ENCODE assay signal across 1 cellular context in the genomic region with DNA sequence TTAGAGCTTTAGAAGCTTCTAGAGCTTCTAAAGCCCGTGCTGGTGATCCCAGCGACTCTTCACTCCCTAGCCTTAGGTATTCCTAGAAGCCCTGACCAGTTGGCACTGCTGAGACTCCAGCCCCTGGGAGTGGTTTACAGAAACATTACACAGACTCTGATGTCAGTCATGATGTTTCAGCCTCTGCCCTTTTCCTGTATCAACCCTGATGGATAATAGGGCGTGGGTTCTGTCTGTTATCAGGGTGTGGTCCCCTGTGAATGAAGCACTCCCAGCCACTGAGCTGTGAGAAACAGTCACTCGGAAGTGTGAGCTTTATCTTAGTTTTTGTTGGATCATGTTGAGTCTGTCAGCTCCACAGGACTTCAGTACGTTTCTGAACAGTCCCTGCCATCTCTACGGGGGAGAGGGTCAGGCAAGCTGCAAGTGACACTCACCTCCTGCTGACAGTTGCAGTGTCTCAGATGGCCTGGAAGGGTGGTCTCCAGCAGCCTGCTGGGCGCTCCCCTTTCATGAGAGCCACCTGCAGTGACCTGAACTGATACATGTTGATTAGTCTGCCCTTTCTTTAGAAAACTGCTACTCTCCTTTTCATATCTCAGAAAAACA.
TF ChIP-seq lines count a peak whose summit lies in the region.

No MANE protein-coding gene starts in this region.

TF ChIP-seq in SK-N-SH treated with all-trans-retinoic acid at 6 μM for 48 hours, 23 proteins besides CTCF, POLR2A, EP300 and RAD21 (continued from another document):
- TF ChIP-seq, protein P1, sequence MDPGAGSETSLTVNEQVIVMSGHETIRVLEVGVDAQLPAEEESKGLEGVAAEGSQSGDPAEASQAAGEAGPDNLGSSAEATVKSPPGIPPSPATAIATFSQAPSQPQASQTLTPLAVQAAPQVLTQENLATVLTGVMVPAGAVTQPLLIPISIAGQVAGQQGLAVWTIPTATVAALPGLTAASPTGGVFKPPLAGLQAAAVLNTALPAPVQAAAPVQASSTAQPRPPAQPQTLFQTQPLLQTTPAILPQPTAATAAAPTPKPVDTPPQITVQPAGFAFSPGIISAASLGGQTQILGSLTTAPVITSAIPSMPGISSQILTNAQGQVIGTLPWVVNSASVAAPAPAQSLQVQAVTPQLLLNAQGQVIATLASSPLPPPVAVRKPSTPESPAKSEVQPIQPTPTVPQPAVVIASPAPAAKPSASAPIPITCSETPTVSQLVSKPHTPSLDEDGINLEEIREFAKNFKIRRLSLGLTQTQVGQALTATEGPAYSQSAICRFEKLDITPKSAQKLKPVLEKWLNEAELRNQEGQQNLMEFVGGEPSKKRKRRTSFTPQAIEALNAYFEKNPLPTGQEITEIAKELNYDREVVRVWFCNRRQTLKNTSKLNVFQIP (CRISPR knock-in tag; IDR thresholded peaks at IDR 0.05; ENCODE audit: borderline replicate concordance, low read depth), result no peak
- TF ChIP-seq, protein P2, sequence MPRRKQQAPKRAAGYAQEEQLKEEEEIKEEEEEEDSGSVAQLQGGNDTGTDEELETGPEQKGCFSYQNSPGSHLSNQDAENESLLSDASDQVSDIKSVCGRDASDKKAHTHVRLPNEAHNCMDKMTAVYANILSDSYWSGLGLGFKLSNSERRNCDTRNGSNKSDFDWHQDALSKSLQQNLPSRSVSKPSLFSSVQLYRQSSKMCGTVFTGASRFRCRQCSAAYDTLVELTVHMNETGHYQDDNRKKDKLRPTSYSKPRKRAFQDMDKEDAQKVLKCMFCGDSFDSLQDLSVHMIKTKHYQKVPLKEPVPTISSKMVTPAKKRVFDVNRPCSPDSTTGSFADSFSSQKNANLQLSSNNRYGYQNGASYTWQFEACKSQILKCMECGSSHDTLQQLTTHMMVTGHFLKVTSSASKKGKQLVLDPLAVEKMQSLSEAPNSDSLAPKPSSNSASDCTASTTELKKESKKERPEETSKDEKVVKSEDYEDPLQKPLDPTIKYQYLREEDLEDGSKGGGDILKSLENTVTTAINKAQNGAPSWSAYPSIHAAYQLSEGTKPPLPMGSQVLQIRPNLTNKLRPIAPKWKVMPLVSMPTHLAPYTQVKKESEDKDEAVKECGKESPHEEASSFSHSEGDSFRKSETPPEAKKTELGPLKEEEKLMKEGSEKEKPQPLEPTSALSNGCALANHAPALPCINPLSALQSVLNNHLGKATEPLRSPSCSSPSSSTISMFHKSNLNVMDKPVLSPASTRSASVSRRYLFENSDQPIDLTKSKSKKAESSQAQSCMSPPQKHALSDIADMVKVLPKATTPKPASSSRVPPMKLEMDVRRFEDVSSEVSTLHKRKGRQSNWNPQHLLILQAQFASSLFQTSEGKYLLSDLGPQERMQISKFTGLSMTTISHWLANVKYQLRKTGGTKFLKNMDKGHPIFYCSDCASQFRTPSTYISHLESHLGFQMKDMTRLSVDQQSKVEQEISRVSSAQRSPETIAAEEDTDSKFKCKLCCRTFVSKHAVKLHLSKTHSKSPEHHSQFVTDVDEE (CRISPR knock-in tag; IDR thresholded peaks at IDR 0.05), result no peak
- no peak for TF ChIP-seq ESRRG (CRISPR knock-in tag; IDR thresholded peaks at IDR 0.05)
